In genomic region chr11:113195728-113196127, GRCh38 we compare ENCODE assay signal across 1 cellular context.
TF ChIP-seq lines count a peak whose summit lies in the region.

No MANE protein-coding gene starts in this region.

TF ChIP-seq in HepG2, 621 proteins besides CTCF, POLR2A, EP300 and RAD21 (continued from another document and continues in another):
- TF ChIP-seq MAZ (IDR thresholded peaks at IDR 0.05; ENCODE audit: borderline replicate concordance, low read depth, low read length) (no peak), MAZ (CRISPR knock-in tag; IDR thresholded peaks at IDR 0.05; ENCODE audit: low read depth) (no peak), TSC22D2 (CRISPR knock-in tag; IDR thresholded peaks at IDR 0.05; ENCODE audit: borderline replicate concordance) (no peak), JUN (CRISPR knock-in tag; IDR thresholded peaks at IDR 0.05) (peak; percentile 76; the same call in 1 of the 2 replicates), NR2F2 (IDR thresholded peaks at IDR 0.05; ENCODE audit: borderline replicate concordance, low read depth) (no peak), ZNF225 (CRISPR knock-in tag; IDR thresholded peaks at IDR 0.05) (no peak), AHDC1 (CRISPR knock-in tag; IDR thresholded peaks at IDR 0.05; ENCODE audit: borderline replicate concordance) (no peak; the same call in 1 of the 2 replicates), ZNF543 (CRISPR knock-in tag; IDR thresholded peaks at IDR 0.05) (no peak), BHLHE40 (IDR thresholded peaks at IDR 0.05; ENCODE audit: low read length) (0 out of 2 replicates have a peak, but pooled peaks have one; percentile 20), CHCHD3 (CRISPR knock-in tag; IDR thresholded peaks at IDR 0.05) (no peak), KAT2B (IDR thresholded peaks at IDR 0.05; ENCODE audit: borderline replicate concordance, low read depth, low read length) (peak; percentile 38; the same call in 1 of the 2 replicates), ZNF318 (CRISPR knock-in tag; IDR thresholded peaks at IDR 0.05) (no peak), MAFF (IDR thresholded peaks at IDR 0.05; ENCODE audit: low read depth, low read length) (no peak), NCOA1 (CRISPR knock-in tag; IDR thresholded peaks at IDR 0.05) (no peak), TAF1 (CRISPR knock-in tag; IDR thresholded peaks at IDR 0.05) (no peak), PRPF4 (IDR thresholded peaks at IDR 0.05; ENCODE audit: low read depth, low read length, poor library complexity, severe bottlenecking) (no peak), ZNF746 (CRISPR knock-in tag; IDR thresholded peaks at IDR 0.05) (no peak), RARA (CRISPR knock-in tag; IDR thresholded peaks at IDR 0.05) (peak; percentile 50; the same call in 1 of the 2 replicates), GFI1 (CRISPR knock-in tag; IDR thresholded peaks at IDR 0.05; ENCODE audit: borderline replicate concordance) (0 out of 2 replicates have a peak, but pooled peaks have one; percentile 44), FOXA1 (IDR thresholded peaks at IDR 0.05) (peak; percentile 74), FOXA1 (CRISPR knock-in tag; IDR thresholded peaks at IDR 0.05) (no peak), CBX2 (IDR thresholded peaks at IDR 0.05; ENCODE audit: low read depth, low read length) (no peak), CBX2 (CRISPR knock-in tag; IDR thresholded peaks at IDR 0.05; ENCODE audit: low read depth) (no peak), HNRNPLL (IDR thresholded peaks at IDR 0.05; ENCODE audit: low read depth, low read length, poor library complexity, severe bottlenecking) (no peak), HDAC6 (IDR thresholded peaks at IDR 0.05; ENCODE audit: low read depth, low read length) (no peak), GABPA (IDR thresholded peaks at IDR 0.05; ENCODE audit: low read depth, low read length) (no peak), GABPA (CRISPR knock-in tag; IDR thresholded peaks at IDR 0.05; ENCODE audit: low read depth) (no peak), REXO4 (CRISPR knock-in tag; IDR thresholded peaks at IDR 0.05; ENCODE audit: borderline replicate concordance) (no peak), ZNF317 (CRISPR knock-in tag; IDR thresholded peaks at IDR 0.05) (no peak), PHB2 (IDR thresholded peaks at IDR 0.05; ENCODE audit: partially characterized antibody) (no peak), RFX3 (CRISPR knock-in tag; IDR thresholded peaks at IDR 0.05) (no peak), FUBP1 (CRISPR knock-in tag; IDR thresholded peaks at IDR 0.05; ENCODE audit: borderline replicate concordance) (no peak), ZNF501 (CRISPR knock-in tag; IDR thresholded peaks at IDR 0.05) (no peak), CREB3 (CRISPR knock-in tag; IDR thresholded peaks at IDR 0.05) (no peak), FOSL2 (CRISPR knock-in tag; IDR thresholded peaks at IDR 0.05) (peak; percentile 45; the same call in 1 of the 2 replicates), ZNF234 (CRISPR knock-in tag; conservative IDR thresholded peaks at IDR 0.05) (no peak), TBL1XR1 (IDR thresholded peaks at IDR 0.05; ENCODE audit: borderline replicate concordance, low read length, partially characterized antibody) (peak; percentile 66), HIVEP1 (CRISPR knock-in tag; IDR thresholded peaks at IDR 0.05) (no peak), TCF7 (IDR thresholded peaks at IDR 0.05; ENCODE audit: low read depth) (peak; percentile 76), HNRNPK (IDR thresholded peaks at IDR 0.05; ENCODE audit: low read depth, low read length, poor library complexity, severe bottlenecking) (no peak), PAF1 (CRISPR knock-in tag; IDR thresholded peaks at IDR 0.05) (no peak), ZBTB20 (CRISPR knock-in tag; IDR thresholded peaks at IDR 0.05; ENCODE audit: borderline replicate concordance, low read depth) (peak; percentile 43; the same call in 1 of the 2 replicates), MTERF4 (CRISPR knock-in tag; IDR thresholded peaks at IDR 0.05) (no peak)
- TF ChIP-seq, protein P1, sequence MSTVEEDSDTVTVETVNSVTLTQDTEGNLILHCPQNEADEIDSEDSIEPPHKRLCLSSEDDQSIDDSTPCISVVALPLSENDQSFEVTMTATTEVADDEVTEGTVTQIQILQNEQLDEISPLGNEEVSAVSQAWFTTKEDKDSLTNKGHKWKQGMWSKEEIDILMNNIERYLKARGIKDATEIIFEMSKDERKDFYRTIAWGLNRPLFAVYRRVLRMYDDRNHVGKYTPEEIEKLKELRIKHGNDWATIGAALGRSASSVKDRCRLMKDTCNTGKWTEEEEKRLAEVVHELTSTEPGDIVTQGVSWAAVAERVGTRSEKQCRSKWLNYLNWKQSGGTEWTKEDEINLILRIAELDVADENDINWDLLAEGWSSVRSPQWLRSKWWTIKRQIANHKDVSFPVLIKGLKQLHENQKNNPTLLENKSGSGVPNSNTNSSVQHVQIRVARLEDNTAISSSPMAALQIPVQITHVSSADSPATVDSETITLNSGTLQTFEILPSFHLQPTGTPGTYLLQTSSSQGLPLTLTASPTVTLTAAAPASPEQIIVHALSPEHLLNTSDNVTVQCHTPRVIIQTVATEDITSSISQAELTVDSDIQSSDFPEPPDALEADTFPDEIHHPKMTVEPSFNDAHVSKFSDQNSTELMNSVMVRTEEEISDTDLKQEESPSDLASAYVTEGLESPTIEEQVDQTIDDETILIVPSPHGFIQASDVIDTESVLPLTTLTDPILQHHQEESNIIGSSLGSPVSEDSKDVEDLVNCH (CRISPR knock-in tag; IDR thresholded peaks at IDR 0.05), result no peak
